ENCODE assay signal across 1 cellular context in genomic region chr6:80145509-80145908, GRCh38.
TF ChIP-seq lines count a peak whose summit lies in the region.

No MANE protein-coding gene starts in this region.

TF ChIP-seq in GM12878, 131 proteins besides CTCF, POLR2A, EP300 and RAD21 (continued from another document):
- TF ChIP-seq ETV6 (conservative IDR thresholded peaks at IDR 0.05 in 1 of 2, IDR thresholded peaks at IDR 0.05 in 1 of 2; ENCODE audit: borderline replicate concordance in 1 of 2, low read depth in 1 of 2) (no peak), ZNF24 (IDR thresholded peaks at IDR 0.05) (no peak), SIN3A (IDR thresholded peaks at IDR 0.05; ENCODE audit: low read depth, low read length) (no peak), BMI1 (IDR thresholded peaks at IDR 0.05; ENCODE audit: borderline replicate concordance) (no peak), CREB1 (IDR thresholded peaks at IDR 0.05; ENCODE audit: low read depth) (no peak)
- TF ChIP-seq, protein P1, sequence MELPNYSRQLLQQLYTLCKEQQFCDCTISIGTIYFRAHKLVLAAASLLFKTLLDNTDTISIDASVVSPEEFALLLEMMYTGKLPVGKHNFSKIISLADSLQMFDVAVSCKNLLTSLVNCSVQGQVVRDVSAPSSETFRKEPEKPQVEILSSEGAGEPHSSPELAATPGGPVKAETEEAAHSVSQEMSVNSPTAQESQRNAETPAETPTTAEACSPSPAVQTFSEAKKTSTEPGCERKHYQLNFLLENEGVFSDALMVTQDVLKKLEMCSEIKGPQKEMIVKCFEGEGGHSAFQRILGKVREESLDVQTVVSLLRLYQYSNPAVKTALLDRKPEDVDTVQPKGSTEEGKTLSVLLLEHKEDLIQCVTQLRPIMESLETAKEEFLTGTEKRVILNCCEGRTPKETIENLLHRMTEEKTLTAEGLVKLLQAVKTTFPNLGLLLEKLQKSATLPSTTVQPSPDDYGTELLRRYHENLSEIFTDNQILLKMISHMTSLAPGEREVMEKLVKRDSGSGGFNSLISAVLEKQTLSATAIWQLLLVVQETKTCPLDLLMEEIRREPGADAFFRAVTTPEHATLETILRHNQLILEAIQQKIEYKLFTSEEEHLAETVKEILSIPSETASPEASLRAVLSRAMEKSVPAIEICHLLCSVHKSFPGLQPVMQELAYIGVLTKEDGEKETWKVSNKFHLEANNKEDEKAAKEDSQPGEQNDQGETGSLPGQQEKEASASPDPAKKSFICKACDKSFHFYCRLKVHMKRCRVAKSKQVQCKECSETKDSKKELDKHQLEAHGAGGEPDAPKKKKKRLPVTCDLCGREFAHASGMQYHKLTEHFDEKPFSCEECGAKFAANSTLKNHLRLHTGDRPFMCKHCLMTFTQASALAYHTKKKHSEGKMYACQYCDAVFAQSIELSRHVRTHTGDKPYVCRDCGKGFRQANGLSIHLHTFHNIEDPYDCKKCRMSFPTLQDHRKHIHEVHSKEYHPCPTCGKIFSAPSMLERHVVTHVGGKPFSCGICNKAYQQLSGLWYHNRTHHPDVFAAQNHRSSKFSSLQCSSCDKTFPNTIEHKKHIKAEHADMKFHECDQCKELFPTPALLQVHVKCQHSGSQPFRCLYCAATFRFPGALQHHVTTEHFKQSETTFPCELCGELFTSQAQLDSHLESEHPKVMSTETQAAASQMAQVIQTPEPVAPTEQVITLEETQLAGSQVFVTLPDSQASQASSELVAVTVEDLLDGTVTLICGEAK (IDR thresholded peaks at IDR 0.05; ENCODE audit: borderline replicate concordance), result no peak
- TF ChIP-seq, protein P2, sequence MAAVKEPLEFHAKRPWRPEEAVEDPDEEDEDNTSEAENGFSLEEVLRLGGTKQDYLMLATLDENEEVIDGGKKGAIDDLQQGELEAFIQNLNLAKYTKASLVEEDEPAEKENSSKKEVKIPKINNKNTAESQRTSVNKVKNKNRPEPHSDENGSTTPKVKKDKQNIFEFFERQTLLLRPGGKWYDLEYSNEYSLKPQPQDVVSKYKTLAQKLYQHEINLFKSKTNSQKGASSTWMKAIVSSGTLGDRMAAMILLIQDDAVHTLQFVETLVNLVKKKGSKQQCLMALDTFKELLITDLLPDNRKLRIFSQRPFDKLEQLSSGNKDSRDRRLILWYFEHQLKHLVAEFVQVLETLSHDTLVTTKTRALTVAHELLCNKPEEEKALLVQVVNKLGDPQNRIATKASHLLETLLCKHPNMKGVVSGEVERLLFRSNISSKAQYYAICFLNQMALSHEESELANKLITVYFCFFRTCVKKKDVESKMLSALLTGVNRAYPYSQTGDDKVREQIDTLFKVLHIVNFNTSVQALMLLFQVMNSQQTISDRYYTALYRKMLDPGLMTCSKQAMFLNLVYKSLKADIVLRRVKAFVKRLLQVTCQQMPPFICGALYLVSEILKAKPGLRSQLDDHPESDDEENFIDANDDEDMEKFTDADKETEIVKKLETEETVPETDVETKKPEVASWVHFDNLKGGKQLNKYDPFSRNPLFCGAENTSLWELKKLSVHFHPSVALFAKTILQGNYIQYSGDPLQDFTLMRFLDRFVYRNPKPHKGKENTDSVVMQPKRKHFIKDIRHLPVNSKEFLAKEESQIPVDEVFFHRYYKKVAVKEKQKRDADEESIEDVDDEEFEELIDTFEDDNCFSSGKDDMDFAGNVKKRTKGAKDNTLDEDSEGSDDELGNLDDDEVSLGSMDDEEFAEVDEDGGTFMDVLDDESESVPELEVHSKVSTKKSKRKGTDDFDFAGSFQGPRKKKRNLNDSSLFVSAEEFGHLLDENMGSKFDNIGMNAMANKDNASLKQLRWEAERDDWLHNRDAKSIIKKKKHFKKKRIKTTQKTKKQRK (IDR thresholded peaks at IDR 0.05; ENCODE audit: low read depth, low read length), result no peak
